ENCODE assay signal across 14 cellular contexts in genomic region chr3:20066848-20067617, GRCh38. TPM values are rescaled to one million over a fixed set of nuclear protein-coding genes. Genes with fewer than 3 reads are reported as not detected.
A peak's percentile ranks its signal among the peaks of the same experiment; 100 is the strongest.
DNase-seq lines count a peak whose midpoint lies in the region; ATAC-seq and TF ChIP-seq lines count a peak whose summit lies in the region.
"Had no signal": no experiment of that assay in that cellular context is flagged by ENCODE, and none has a peak within 500 bp of the region (broad histone marks: within the 10 kb centered on the region; RNA-seq: fewer than 3 reads in every experiment).

No MANE protein-coding gene starts in this region.

- DNase-seq in EL: peak; percentile 34
- DNase-seq in RWPE2 (ENCODE audit: low spot score): no peak
- peak; percentile 52 to 73 for DNase-seq in foreskin keratinocyte
- peak; percentile 70 for DNase-seq in sciatic nerve (ENCODE audit: low spot score)
- DNase-seq in activated CD8-positive, alpha-beta T cell treated with anti-CD3 and anti-CD28 coated beads for 36 hours: no peak
- DNase-seq in SK-N-DZ (ENCODE audit: low spot score): no peak
- no peak for DNase-seq in activated CD8-positive, alpha-beta memory T cell treated with anti-CD3 and anti-CD28 coated beads, Interleukin-2, amount 50 U/mL, for 48 hours
- DNase-seq: activated B cell treated with CpG ODN at 0.5 μM for 24 hours; activated T-cell treated with anti-CD3 and anti-CD28 coated beads, Interleukin-2, amount 50 U/mL, for 48 hours; HCEC 1CT; NCI-H345 had no signal

- peaks cover 9% of the 10 kb centered on the region for H3K36me3 Mint-ChIP-seq in activated CD8-positive, alpha-beta T cell treated with anti-CD3 and anti-CD28 coated beads for 36 hours (ENCODE audit: low read depth)

- peaks cover 42% of the 10 kb centered on the region for H3K4me1 ChIP-seq in RWPE2 (ENCODE audit: insufficient read depth, poor library complexity, severe bottlenecking)
- H3K4me1 ChIP-seq in foreskin keratinocyte: peaks cover 29% of the 10 kb centered on the region

- POLR2A ChIA-PET in activated CD8-positive, alpha-beta T cell treated with anti-CD3 and anti-CD28 coated beads for 36 hours (lab: Charles Lee): no interaction called here

- intact Hi-C loops in sciatic nerve (cut with DNase I): no loop called here
- intact Hi-C loops in activated CD8-positive, alpha-beta T cell treated with anti-CD3 and anti-CD28 coated beads for 36 hours (cut with micrococcal nuclease): no loop called here

- no peaks in the 10 kb centered on the region for H3K36me3 ChIP-seq in RWPE2 (ENCODE audit: low read depth)

- TF ChIP-seq CTCF in RWPE2 (IDR thresholded peaks at IDR 0.05; ENCODE audit: poor library complexity, severe bottlenecking): no peak
- no peak for TF ChIP-seq CTCF in foreskin keratinocyte (conservative IDR thresholded peaks at IDR 0.05)
- TF ChIP-seq CTCF in activated CD8-positive, alpha-beta T cell treated with anti-CD3 and anti-CD28 coated beads for 36 hours (IDR thresholded peaks at IDR 0.05): no peak

- H3K27me3 ChIP-seq in RWPE2 (ENCODE audit: insufficient read depth, poor library complexity, severe bottlenecking) (no peaks in the 10 kb centered on the region), foreskin keratinocyte (no peaks in the 10 kb centered on the region)

- CTCF ChIA-PET in activated CD8-positive, alpha-beta T cell treated with anti-CD3 and anti-CD28 coated beads for 36 hours (lab: Charles Lee): no interaction called here

- H3K27ac Mint-ChIP-seq in activated CD8-positive, alpha-beta T cell treated with anti-CD3 and anti-CD28 coated beads for 36 hours: no peak overlapping the region
- H3K27ac Mint-ChIP-seq: activated B cell treated with CpG ODN at 0.5 μM for 24 hours had no signal

- no peaks in the 10 kb centered on the region for H3K9me3 ChIP-seq in RWPE2 (ENCODE audit: severe bottlenecking)

- H3K4me3 ChIP-seq in RWPE2 (ENCODE audit: severe bottlenecking): no peak overlapping the region
- H3K4me3 ChIP-seq: lung had no signal

- H3K4me1 Mint-ChIP-seq in activated CD8-positive, alpha-beta T cell treated with anti-CD3 and anti-CD28 coated beads for 36 hours (ENCODE audit: low read depth): peaks cover 36% of the 10 kb centered on the region

- H3K27ac ChIP-seq in RWPE2 (ENCODE audit: poor library complexity, severe bottlenecking): peak overlapping the region; percentile 70
- H3K27ac ChIP-seq in foreskin keratinocyte: peak overlapping the region; percentile 54
- H3K27ac ChIP-seq: KMS-11 had no signal

- no peak overlapping the region for H3K4me3 Mint-ChIP-seq in activated CD8-positive, alpha-beta T cell treated with anti-CD3 and anti-CD28 coated beads for 36 hours
- H3K4me3 Mint-ChIP-seq: activated B cell treated with CpG ODN at 0.5 μM for 24 hours had no signal

- no peaks in the 10 kb centered on the region for H3K27me3 Mint-ChIP-seq in activated CD8-positive, alpha-beta T cell treated with anti-CD3 and anti-CD28 coated beads for 36 hours
- H3K27me3 Mint-ChIP-seq: activated B cell treated with CpG ODN at 0.5 μM for 24 hours had no signal

- H3K9me3 Mint-ChIP-seq in activated CD8-positive, alpha-beta T cell treated with anti-CD3 and anti-CD28 coated beads for 36 hours: no peaks in the 10 kb centered on the region
- H3K9me3 Mint-ChIP-seq: activated B cell treated with CpG ODN at 0.5 μM for 24 hours had no signal

- peak; percentile 57 for ATAC-seq in RWPE2 (ENCODE audit: low read depth)
- ATAC-seq in foreskin keratinocyte: peak; percentile 11
- peak; percentile 83 for ATAC-seq in sciatic nerve
- no peak for ATAC-seq in HG03159 (IDR thresholded peaks at IDR 0.05; ENCODE audit: unreplicated experiment)
- no peak for ATAC-seq in activated CD8-positive, alpha-beta T cell treated with anti-CD3 and anti-CD28 coated beads for 36 hours

RNA-seq across cellular contexts. Expression of gene KAT2B, which starts 26.8 kb away (rescaled TPM):
- total RNA-seq in foreskin keratinocyte (4.5 and 6.9 TPM in 2 replicates), sciatic nerve (69.9 TPM)
- polyA plus RNA-seq in foreskin keratinocyte: 0.95 and 1.2 TPM in 2 replicates
- total RNA-seq in activated CD8-positive, alpha-beta T cell treated with anti-CD3 and anti-CD28 coated beads for 36 hours: 10 to 100 TPM; 18.6 to 28.8 TPM
- polyA plus RNA-seq in SK-N-DZ (2014; cell fraction: cytosol; rRNA removed): 4.2 and 5.1 TPM in 2 replicates
- polyA plus RNA-seq in SK-N-DZ (2014; cell fraction: nucleus; rRNA removed): 12.2 and 18.5 TPM in 2 replicates

RNA-seq across cellular contexts. Expression of gene PP2D1, which starts 55.0 kb away (rescaled TPM):
- total RNA-seq in foreskin keratinocyte (not detected in 2 replicates), sciatic nerve (not detected)
- not detected in 2 replicates for polyA plus RNA-seq in foreskin keratinocyte
- total RNA-seq in activated CD8-positive, alpha-beta T cell treated with anti-CD3 and anti-CD28 coated beads for 36 hours: not detected
- not detected in 2 replicates for polyA plus RNA-seq in SK-N-DZ (2014; cell fraction: cytosol; rRNA removed)
- not detected in 2 replicates for polyA plus RNA-seq in SK-N-DZ (2014; cell fraction: nucleus; rRNA removed)
- total RNA-seq: activated B cell treated with CpG ODN at 0.5 μM for 24 hours, lung had no signal
- polyA plus RNA-seq: lung had no signal

Comparison
In these comparisons a context has a peak if more than half of its experiments do, and no peak if none do; other contexts are left out.
1. DNase-seq: peak in EL (single experiment), foreskin keratinocyte (2 of 2) and sciatic nerve (single experiment); none in RWPE2 (single experiment), activated CD8-positive, alpha-beta T cell treated with anti-CD3 and anti-CD28 coated beads for 36 hours (single experiment), SK-N-DZ (single experiment) and activated CD8-positive, alpha-beta memory T cell treated with anti-CD3 and anti-CD28 coated beads, Interleukin-2, amount 50 U/mL, for 48 hours (single experiment).
2. ATAC-seq: peak in RWPE2 (single experiment), foreskin keratinocyte (single experiment) and sciatic nerve (single experiment); none in HG03159 (single experiment) and activated CD8-positive, alpha-beta T cell treated with anti-CD3 and anti-CD28 coated beads for 36 hours (single experiment).